In genomic region chr3:134640378-134640777, GRCh38 we compare ENCODE assay signal across 20 cellular contexts. TPM values are rescaled to one million over a fixed set of nuclear protein-coding genes. Genes with fewer than 3 reads are reported as not detected.
"Had no signal": no experiment of that assay in that cellular context is flagged by ENCODE, and none has a peak within 500 bp of the region (broad histone marks: within the 10 kb centered on the region; RNA-seq: fewer than 3 reads in every experiment).

No MANE protein-coding gene starts in this region.

- H3K79me2 ChIP-seq: parathyroid adenoma had no signal

- H3K36me3 Mint-ChIP-seq: immature natural killer cell; mesothelial cell of epicardium; naive B cell; natural killer cell treated with Interleukin-12 subunit alpha and Interleukin-12 subunit beta and Interleukin-15 and Interleukin-18, amount 100 ng/mL, for 72 hours; stimulated activated memory B cell treated with anti-CD40 and anti-IgM and Interleukin-4, amounts not matched to agents 10 μg/mL and 1 μg/mL and 100 μg/mL, for 72 hours had no signal

- H3K4me1 Mint-ChIP-seq: immature natural killer cell; mesothelial cell of epicardium; naive B cell; stimulated activated memory B cell treated with anti-CD40 and anti-IgM and Interleukin-4, amounts not matched to agents 10 μg/mL and 1 μg/mL and 100 μg/mL, for 72 hours; stimulated activated naive CD8-positive, alpha-beta T cell treated with anti-CD3 and anti-CD28 coated beads, Interleukin-15, amount 100 ng/mL, for 72 hours had no signal

- H3K9me3 ChIP-seq: left ventricle myocardium inferior, psoas muscle, right lobe of liver, tibial nerve, upper lobe of left lung had no signal

- H3K9me3 Mint-ChIP-seq: immature natural killer cell; mesothelial cell of epicardium; natural killer cell treated with Interleukin-12 subunit alpha and Interleukin-12 subunit beta and Interleukin-15 and Interleukin-18, amount 100 ng/mL, for 72 hours; stimulated activated memory B cell treated with anti-CD40 and anti-IgM and Interleukin-4, amounts not matched to agents 10 μg/mL and 1 μg/mL and 100 μg/mL, for 72 hours; stimulated activated naive CD8-positive, alpha-beta T cell treated with anti-CD3 and anti-CD28 coated beads, Interleukin-15, amount 100 ng/mL, for 72 hours had no signal

- H3K27ac Mint-ChIP-seq: immature natural killer cell; mesothelial cell of epicardium; natural killer cell treated with Interleukin-12 subunit alpha and Interleukin-12 subunit beta and Interleukin-15 and Interleukin-18, amount 100 ng/mL, for 72 hours; stimulated activated memory B cell treated with anti-CD40 and anti-IgM and Interleukin-4, amounts not matched to agents 10 μg/mL and 1 μg/mL and 100 μg/mL, for 72 hours; stimulated activated naive CD8-positive, alpha-beta T cell treated with anti-CD3 and anti-CD28 coated beads, Interleukin-15, amount 100 ng/mL, for 72 hours had no signal

- H3K9ac ChIP-seq: parathyroid adenoma had no signal

- H3K27me3 Mint-ChIP-seq: naive B cell; stimulated activated naive CD8-positive, alpha-beta T cell treated with anti-CD3 and anti-CD28 coated beads, Interleukin-15, amount 100 ng/mL, for 72 hours had no signal

- H3K4me3 Mint-ChIP-seq: immature natural killer cell; mesothelial cell of epicardium; naive B cell; natural killer cell treated with Interleukin-12 subunit alpha and Interleukin-12 subunit beta and Interleukin-15 and Interleukin-18, amount 100 ng/mL, for 72 hours; stimulated activated memory B cell treated with anti-CD40 and anti-IgM and Interleukin-4, amounts not matched to agents 10 μg/mL and 1 μg/mL and 100 μg/mL, for 72 hours; stimulated activated naive CD8-positive, alpha-beta T cell treated with anti-CD3 and anti-CD28 coated beads, Interleukin-15, amount 100 ng/mL, for 72 hours had no signal

- ATAC-seq: natural killer cell treated with Interleukin-12 subunit alpha and Interleukin-12 subunit beta and Interleukin-15 and Interleukin-18, amount 100 ng/mL, for 72 hours; psoas muscle; stimulated activated memory B cell treated with anti-CD40 and anti-IgM and Interleukin-4, amounts not matched to agents 10 μg/mL and 1 μg/mL and 100 μg/mL, for 72 hours; stimulated activated naive CD8-positive, alpha-beta T cell treated with anti-CD3 and anti-CD28 coated beads, Interleukin-15, amount 100 ng/mL, for 72 hours had no signal

- H2AFZ ChIP-seq: parathyroid adenoma had no signal

- H3K27me3 ChIP-seq: right lobe of liver, tibial nerve, upper lobe of left lung had no signal

- H3K4me1 ChIP-seq: right lobe of liver, tibial nerve, upper lobe of left lung had no signal

- H3K4me3 ChIP-seq: left ventricle myocardium inferior, lung, psoas muscle, right lobe of liver, smooth muscle cell, tibial nerve, upper lobe of left lung had no signal

- H3K4me2 ChIP-seq: smooth muscle cell had no signal

- DNase-seq: kidney; left ventricle myocardium inferior; naive B cell; psoas muscle; right lobe of liver; stimulated activated CD4-positive, alpha-beta T cell treated with anti-CD3 and anti-CD28 coated beads, Interleukin-1b, Interleukin-23, amount 100 ng/mL, for 48 hours; stimulated activated CD4-positive, alpha-beta T cell treated with anti-CD3 and anti-CD28 coated beads, Interleukin-2, amount 100 ng/mL, for 48 hours; stimulated activated CD4-positive, alpha-beta T cell treated with anti-CD3 and anti-CD28 coated beads, Interleukin-4, amount 100 ng/mL, for 4 hours; stimulated activated CD8-positive, alpha-beta memory T cell treated with anti-CD3 and anti-CD28 coated beads, Interleukin-4, amount 100 ng/mL, for 48 hours; stimulated activated naive CD4-positive, alpha-beta T cell treated with Interleukin-2 at 50 U/mL for 16 hours; stimulated activated naive CD8-positive, alpha-beta T cell treated with anti-CD3 and anti-CD28 coated beads, Interleukin-15, amount 100 ng/mL, for 72 hours; upper lobe of left lung had no signal

- H3K27ac ChIP-seq: parathyroid adenoma, psoas muscle, right lobe of liver, tibial nerve, upper lobe of left lung had no signal

- H3K36me3 ChIP-seq: left ventricle myocardium inferior, right lobe of liver, tibial nerve, upper lobe of left lung had no signal

RNA-seq across cellular contexts. Expression of gene KY, which starts 10.4 kb away (rescaled TPM):
- total RNA-seq: mesothelial cell of epicardium; natural killer cell treated with Interleukin-12 subunit alpha and Interleukin-12 subunit beta and Interleukin-15 and Interleukin-18, amount 100 ng/mL, for 72 hours; right lobe of liver had no signal
